In the genomic region with DNA sequence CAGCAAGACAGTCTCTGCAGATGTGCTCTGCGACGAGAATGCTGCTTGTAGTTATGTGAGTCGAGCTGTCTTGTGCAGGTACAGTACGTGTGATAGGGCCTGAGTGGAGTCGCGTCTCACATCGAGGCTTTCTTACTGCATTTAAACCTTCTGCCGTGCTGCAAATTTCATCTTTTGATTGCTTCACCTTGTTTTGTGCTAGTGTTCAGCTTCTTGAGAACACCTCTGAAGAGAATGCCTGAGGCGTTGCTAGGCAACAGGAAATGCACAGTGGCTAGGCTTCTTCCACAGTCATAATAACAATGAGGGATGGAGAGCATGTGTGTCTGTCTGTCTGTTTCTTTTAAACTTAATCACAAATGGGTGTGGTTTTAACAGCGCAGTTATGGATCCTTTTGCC, we compare ENCODE assay signal across 13 cellular contexts. TPM values are rescaled to one million over a fixed set of nuclear protein-coding genes. Genes with fewer than 3 reads are reported as not detected.
A peak's percentile ranks its signal among the peaks of the same experiment; 100 is the strongest.
DNase-seq lines count a peak whose midpoint lies in the region; ATAC-seq, FAIRE-seq and TF ChIP-seq lines count a peak whose summit lies in the region.
"Had no signal": no experiment of that assay in that cellular context is flagged by ENCODE, and none has a peak within 500 bp of the region (broad histone marks: within the 10 kb centered on the region; RNA-seq: fewer than 3 reads in every experiment).

No MANE protein-coding gene starts in this region.

- H3K36me3 Mint-ChIP-seq in activated T-helper 2 cell treated with anti-CD3 and anti-CD28 coated beads, Interferon-gamma antibody, Interleukin-2, Interleukin-4, amounts not matched to agents 10 μg/mL and 5 μg/mL and 100 μg/mL, durations not matched to agents 14 hours and 24 hours and 36 hours (ENCODE audit: low read depth) = peaks cover 78% of the 10 kb centered on the region
- H3K36me3 Mint-ChIP-seq in activated CD4-positive, alpha-beta memory T cell treated with anti-CD3 and anti-CD28 coated beads for 36 hours = peaks cover 55% of the 10 kb centered on the region

- WGBS in thyroid gland, 2 donors = 74 to 81% methylated on average over 10 of the region's 10 CpGs

- H3K4me1 Mint-ChIP-seq in activated T-helper 2 cell treated with anti-CD3 and anti-CD28 coated beads, Interferon-gamma antibody, Interleukin-2, Interleukin-4, amounts not matched to agents 10 μg/mL and 5 μg/mL and 100 μg/mL, durations not matched to agents 14 hours and 24 hours and 36 hours (ENCODE audit: low read depth) = peaks cover 47% of the 10 kb centered on the region
- peaks cover 51% of the 10 kb centered on the region for H3K4me1 Mint-ChIP-seq in activated CD4-positive, alpha-beta memory T cell treated with anti-CD3 and anti-CD28 coated beads for 36 hours (ENCODE audit: low read depth)

- H3K4me3 Mint-ChIP-seq in activated T-helper 2 cell treated with anti-CD3 and anti-CD28 coated beads, Interferon-gamma antibody, Interleukin-2, Interleukin-4, amounts not matched to agents 10 μg/mL and 5 μg/mL and 100 μg/mL, durations not matched to agents 14 hours and 24 hours and 36 hours (ENCODE audit: low read depth) = no peak overlapping the region
- H3K4me3 Mint-ChIP-seq in activated CD4-positive, alpha-beta memory T cell treated with anti-CD3 and anti-CD28 coated beads for 36 hours = no peak overlapping the region

- no peak for ATAC-seq in left ventricle myocardium superior
- ATAC-seq: right cardiac atrium had no signal

- H3K9me3 ChIP-seq in cardiac muscle cell (ENCODE audit: low read depth) (no peaks in the 10 kb centered on the region), thyroid gland (no peaks in the 10 kb centered on the region)

- H3K36me3 ChIP-seq in cardiac muscle cell = peaks cover 10% of the 10 kb centered on the region
- peaks cover 2 to 6% of the 10 kb centered on the region in 2 donors for H3K36me3 ChIP-seq in thyroid gland
- H3K36me3 ChIP-seq: brain microvascular endothelial cell had no signal

- H3K4me3 ChIP-seq in cardiac muscle cell = no peak overlapping the region
- no peak overlapping the region for H3K4me3 ChIP-seq in thyroid gland (replicated peaks in 1 of 3)

- H3K27ac Mint-ChIP-seq in activated T-helper 2 cell treated with anti-CD3 and anti-CD28 coated beads, Interferon-gamma antibody, Interleukin-2, Interleukin-4, amounts not matched to agents 10 μg/mL and 5 μg/mL and 100 μg/mL, durations not matched to agents 14 hours and 24 hours and 36 hours = peak overlapping the region; percentile 35
- no peak overlapping the region for H3K27ac Mint-ChIP-seq in activated CD4-positive, alpha-beta memory T cell treated with anti-CD3 and anti-CD28 coated beads for 36 hours

- no peak for FAIRE-seq in H54 (lab: Jason Lieb, UNC)
- FAIRE-seq: TTC549 had no signal

- no peaks in the 10 kb centered on the region for H3K27me3 ChIP-seq in cardiac muscle cell
- H3K27me3 ChIP-seq in thyroid gland = no peaks in the 10 kb centered on the region
- H3K27me3 ChIP-seq: brain microvascular endothelial cell had no signal

- POLR2A ChIA-PET in activated CD4-positive, alpha-beta memory T cell treated with anti-CD3 and anti-CD28 coated beads for 36 hours (lab: Charles Lee) = no interaction called here

- TF ChIP-seq POLR2A in thyroid gland (IDR thresholded peaks at IDR 0.05) (no peak), H54 (IDR thresholded peaks at IDR 0.05; ENCODE audit: low read depth, low read length) (no peak)

- TF ChIP-seq CTCF in cardiac muscle cell (IDR thresholded peaks at IDR 0.05; ENCODE audit: low read depth, low read length) = no peak
- TF ChIP-seq CTCF in thyroid gland (IDR thresholded peaks at IDR 0.05) = no peak

- CTCF ChIA-PET in activated CD4-positive, alpha-beta memory T cell treated with anti-CD3 and anti-CD28 coated beads for 36 hours (lab: Charles Lee) = interaction anchor here (1.0 to 1.1 kb wide), 2 partner anchors 76 to 203 kb away, joined by 3 read pairs; no protein-coding TSS in a partner anchor

- H3K4me1 ChIP-seq in cardiac muscle cell (ENCODE audit: low read depth) (peaks cover 51% of the 10 kb centered on the region), thyroid gland (peaks cover 71 to 90% of the 10 kb centered on the region in 2 donors)

- H3K9me3 Mint-ChIP-seq in activated T-helper 2 cell treated with anti-CD3 and anti-CD28 coated beads, Interferon-gamma antibody, Interleukin-2, Interleukin-4, amounts not matched to agents 10 μg/mL and 5 μg/mL and 100 μg/mL, durations not matched to agents 14 hours and 24 hours and 36 hours = peaks cover 12% of the 10 kb centered on the region
- peaks cover 5% of the 10 kb centered on the region for H3K9me3 Mint-ChIP-seq in activated CD4-positive, alpha-beta memory T cell treated with anti-CD3 and anti-CD28 coated beads for 36 hours

- intact Hi-C loops in left ventricle myocardium superior (cut with micrococcal nuclease) = no loop called here
- intact Hi-C loops in activated T-helper 2 cell treated with anti-CD3 and anti-CD28 coated beads, Interferon-gamma antibody, Interleukin-2, Interleukin-4, amounts not matched to agents 10 μg/mL and 5 μg/mL and 100 μg/mL, durations not matched to agents 14 hours and 24 hours and 36 hours (cut with micrococcal nuclease) = loop anchor here (5.0 kb wide), 1 partner anchor 204 kb away; no protein-coding TSS in a partner anchor
- intact Hi-C loops in head of caudate nucleus (cut with DNase I) = no loop called here
- intact Hi-C loops in thyroid gland (cut with DNase I) = no loop called here
- intact Hi-C loops in activated CD4-positive, alpha-beta memory T cell treated with anti-CD3 and anti-CD28 coated beads for 36 hours (cut with micrococcal nuclease) = loop anchor here (5.0 kb wide), 1 partner anchor 44 kb away; no protein-coding TSS in a partner anchor

- peak overlapping the region; percentile 61 for H3K27ac ChIP-seq in cardiac muscle cell
- peak overlapping the region in 2 of 3 donors; percentile 24 to 93 for H3K27ac ChIP-seq in thyroid gland
- H3K27ac ChIP-seq: brain microvascular endothelial cell had no signal

- no peaks in the 10 kb centered on the region for H3K27me3 Mint-ChIP-seq in activated T-helper 2 cell treated with anti-CD3 and anti-CD28 coated beads, Interferon-gamma antibody, Interleukin-2, Interleukin-4, amounts not matched to agents 10 μg/mL and 5 μg/mL and 100 μg/mL, durations not matched to agents 14 hours and 24 hours and 36 hours (ENCODE audit: low read depth)
- no peaks in the 10 kb centered on the region for H3K27me3 Mint-ChIP-seq in activated CD4-positive, alpha-beta memory T cell treated with anti-CD3 and anti-CD28 coated beads for 36 hours

- DNase-seq in cardiac muscle cell (ENCODE audit: low read depth in 1 of 2, low spot score in 1 of 2) (peak in 1 of 2 donors; percentile 35), left ventricle myocardium superior (no peak), head of caudate nucleus (peak in 36 of 42 donors; percentile 28 to 89 (median 60)), thyroid gland (peak; percentile 48 to 59), NCI-H2029 (lab: John Stamatoyannopoulos, UW) (no peak), H54 (ENCODE audit: insufficient read length, low spot score) (no peak)
- no peak for DNase-seq in activated T-helper 2 cell treated with anti-CD3 and anti-CD28 coated beads, Interferon-gamma antibody, Interleukin-2, Interleukin-4, amounts not matched to agents 10 μg/mL and 5 μg/mL and 100 μg/mL, durations not matched to agents 14 hours and 24 hours and 36 hours (ENCODE audit: low spot score)
- DNase-seq in activated CD4-positive, alpha-beta memory T cell treated with anti-CD3 and anti-CD28 coated beads for 36 hours = no peak
- DNase-seq: brain microvascular endothelial cell, COR-L47, NCI-H526, right cardiac atrium had no signal

RNA-seq across cellular contexts. Expression of gene MRPS6, which starts 52.9 kb away (rescaled TPM):
- total RNA-seq in cardiac muscle cell (83.7 and 83.8 TPM in 2 replicates), left ventricle myocardium superior (63.0 TPM), thyroid gland (100 to 1,000 TPM in 1 of 4 donors, 10 to 100 TPM in 3; 64.9 to 104 (median 75.9) TPM)
- 314 and 335 TPM in 2 replicates for polyA plus RNA-seq in cardiac muscle cell
- 117 and 120 TPM in 2 replicates for total RNA-seq in activated T-helper 2 cell treated with anti-CD3 and anti-CD28 coated beads, Interferon-gamma antibody, Interleukin-2, Interleukin-4, amounts not matched to agents 10 μg/mL and 5 μg/mL and 100 μg/mL, durations not matched to agents 14 hours and 24 hours and 36 hours
- 100 to 1,000 TPM; 114 to 117 TPM for total RNA-seq in activated CD4-positive, alpha-beta memory T cell treated with anti-CD3 and anti-CD28 coated beads for 36 hours

RNA-seq across cellular contexts. Expression of gene SLC5A3, which starts 52.9 kb away (rescaled TPM):
- total RNA-seq in cardiac muscle cell (11.5 and 17.0 TPM in 2 replicates), left ventricle myocardium superior (4.3 TPM), thyroid gland (100 to 1,000 TPM; 125 to 171 (median 161) TPM)
- 3.0 and 4.1 TPM in 2 replicates for polyA plus RNA-seq in cardiac muscle cell
- total RNA-seq in activated T-helper 2 cell treated with anti-CD3 and anti-CD28 coated beads, Interferon-gamma antibody, Interleukin-2, Interleukin-4, amounts not matched to agents 10 μg/mL and 5 μg/mL and 100 μg/mL, durations not matched to agents 14 hours and 24 hours and 36 hours = 41.0 and 41.2 TPM in 2 replicates
- 10 to 100 TPM; 25.7 to 27.5 TPM for total RNA-seq in activated CD4-positive, alpha-beta memory T cell treated with anti-CD3 and anti-CD28 coated beads for 36 hours

Comparison
In these comparisons a context has a peak if more than half of its experiments do, and no peak if none do; other contexts are left out.
1. DNase-seq: peak in head of caudate nucleus (36 of 42) and thyroid gland (2 of 2); none in left ventricle myocardium superior (single experiment), activated T-helper 2 cell treated with anti-CD3 and anti-CD28 coated beads, Interferon-gamma antibody, Interleukin-2, Interleukin-4, amounts not matched to agents 10 μg/mL and 5 μg/mL and 100 μg/mL, durations not matched to agents 14 hours and 24 hours and 36 hours (single experiment), activated CD4-positive, alpha-beta memory T cell treated with anti-CD3 and anti-CD28 coated beads for 36 hours (single experiment), NCI-H2029 (single experiment) and H54 (single experiment).
2. intact Hi-C loops: an anchor here in activated T-helper 2 cell treated with anti-CD3 and anti-CD28 coated beads, Interferon-gamma antibody, Interleukin-2, Interleukin-4, amounts not matched to agents 10 μg/mL and 5 μg/mL and 100 μg/mL, durations not matched to agents 14 hours and 24 hours and 36 hours (5.0 kb wide) and activated CD4-positive, alpha-beta memory T cell treated with anti-CD3 and anti-CD28 coated beads for 36 hours (5.0 kb wide); none called in left ventricle myocardium superior, head of caudate nucleus and thyroid gland.